ENCODE assay signal across 8 cellular contexts in genomic region chr3:123447749-123448502, GRCh38. TPM values are rescaled to one million over a fixed set of nuclear protein-coding genes. Genes with fewer than 3 reads are reported as not detected.
DNase-seq lines count a peak whose midpoint lies in the region; ATAC-seq and TF ChIP-seq lines count a peak whose summit lies in the region.

No MANE protein-coding gene starts in this region.

- H3K4me1 ChIP-seq in Peyer's patch: peaks cover 0 to 25% (median 7%) of the 10 kb centered on the region in 4 donors
- H3K4me1 ChIP-seq in mammary epithelial cell (ENCODE audit: insufficient read depth, low read length): peaks cover 8% of the 10 kb centered on the region

- H4K20me1 ChIP-seq in mammary epithelial cell (ENCODE audit: insufficient read depth, low read length): peaks cover 2% of the 10 kb centered on the region

- H3K36me3 ChIP-seq in Peyer's patch (no peaks in the 10 kb centered on the region), mammary epithelial cell (ENCODE audit: insufficient read depth, low read length) (no peaks in the 10 kb centered on the region)

- H3K4me3 Mint-ChIP-seq in memory B cell: peak overlapping the region; percentile 75
- peak overlapping the region; percentile 35 to 38 for H3K4me3 Mint-ChIP-seq in stimulated activated naive CD8-positive, alpha-beta T cell treated with anti-CD3 and anti-CD28 coated beads, Interleukin-15, amount 100 ng/mL, for 72 hours

- no peaks in the 10 kb centered on the region for H3K36me3 Mint-ChIP-seq in memory B cell

- TF ChIP-seq CTCF in Peyer's patch (IDR thresholded peaks at IDR 0.05): peak in 3 of 6 experiments; percentile 23 to 39 (median 29)
- peak in 1 of 2 donors; percentile 31 for TF ChIP-seq CTCF in mammary epithelial cell (conservative IDR thresholded peaks at IDR 0.05 in 1 of 2, IDR thresholded peaks at IDR 0.05 in 1 of 2; ENCODE audit: extremely low read depth in 1 of 2, insufficient read depth in 1 of 2, low read depth in 1 of 2, low read length in 2 of 2)

- H3K4me2 ChIP-seq in mammary epithelial cell (ENCODE audit: insufficient read depth, low read depth, low read length): peak overlapping the region; percentile 88

- dilution Hi-C loops in mammary epithelial cell (cut with HindIII; ENCODE audit: low sequenced_read_pairs): no loop called here

- peak overlapping the region; percentile 69 for H2AFZ ChIP-seq in mammary epithelial cell (ENCODE audit: low read depth, low read length)

- H3K9me3 ChIP-seq in Peyer's patch (no peaks in the 10 kb centered on the region), mammary epithelial cell (replicated peaks; ENCODE audit: insufficient read depth, low read length) (no peaks in the 10 kb centered on the region)

- H3K27me3 Mint-ChIP-seq in memory B cell: peaks cover 32% of the 10 kb centered on the region
- peaks cover 67% of the 10 kb centered on the region for H3K27me3 Mint-ChIP-seq in stimulated activated naive CD8-positive, alpha-beta T cell treated with anti-CD3 and anti-CD28 coated beads, Interleukin-15, amount 100 ng/mL, for 72 hours

- CTCF ChIA-PET in mammary epithelial cell (lab: Charles Lee; ENCODE audit: low non-redundant PET): no interaction called here

- no peak overlapping the region for H3K9ac ChIP-seq in mammary epithelial cell (ENCODE audit: insufficient read depth, low read length)

- no peak overlapping the region for H3K27ac Mint-ChIP-seq in memory B cell
- H3K27ac Mint-ChIP-seq in stimulated activated naive CD8-positive, alpha-beta T cell treated with anti-CD3 and anti-CD28 coated beads, Interleukin-15, amount 100 ng/mL, for 72 hours: no peak overlapping the region

- H3K9me3 Mint-ChIP-seq in memory B cell: no peaks in the 10 kb centered on the region
- H3K9me3 Mint-ChIP-seq in stimulated activated naive CD8-positive, alpha-beta T cell treated with anti-CD3 and anti-CD28 coated beads, Interleukin-15, amount 100 ng/mL, for 72 hours: no peaks in the 10 kb centered on the region

- DNase-seq in DMS114 treated with DMSO at 0.1 percent for 48 hours (lab: John Stamatoyannopoulos, UW; ENCODE audit: unreplicated experiment): peak; percentile 15
- peak in 1 of 3 donors; percentile 64 for DNase-seq in Peyer's patch
- no peak for DNase-seq in mammary epithelial cell
- peak; percentile 39 to 43 for DNase-seq in memory B cell (ENCODE audit: low spot score in 2 of 2)
- peak; percentile 39 to 65 for DNase-seq in stimulated activated naive CD8-positive, alpha-beta T cell treated with anti-CD3 and anti-CD28 coated beads, Interleukin-15, amount 100 ng/mL, for 72 hours
- no peak for DNase-seq in HT-29 (ENCODE audit: low spot score)
- DNase-seq in EL: no peak

- ATAC-seq in memory B cell (ENCODE audit: low read depth) (peak; percentile 65), GM19452 (IDR thresholded peaks at IDR 0.05; ENCODE audit: unreplicated experiment) (no peak)
- peak; percentile 54 for ATAC-seq in stimulated activated naive CD8-positive, alpha-beta T cell treated with anti-CD3 and anti-CD28 coated beads, Interleukin-15, amount 100 ng/mL, for 72 hours

- BruUV-seq in mammary epithelial cell (replicated peaks; lab: Mats Ljungman, UMichigan): no TSS peak

- in situ Hi-C loops in mammary epithelial cell (cut with MboI; ENCODE audit: low sequenced_read_pairs in 2 of 2): no loop called here

- H3K79me2 ChIP-seq in mammary epithelial cell (ENCODE audit: insufficient read depth, low read length): no peaks in the 10 kb centered on the region

- H3K27me3 ChIP-seq in Peyer's patch (peaks cover 0 to 6% of the 10 kb centered on the region in 2 donors), mammary epithelial cell (ENCODE audit: insufficient read depth, low read length) (peaks cover 29% of the 10 kb centered on the region)

- WGBS in mammary epithelial cell (ENCODE audit: low coverage, missing lambda C conversion rate): 0% methylated on average over 9 of the region's 106 CpGs

- intact Hi-C loops in mammary epithelial cell (cut with micrococcal nuclease): loop anchor here (2.0 to 5.0 kb wide), 2 partner anchors 39 to 111 kb away; no protein-coding TSS in a partner anchor

- H3K4me3 ChIP-seq in Peyer's patch (peak overlapping the region; percentile 37 to 64 (median 53)), mammary epithelial cell (replicated peaks in 1 of 3; ENCODE audit: insufficient read depth in 1 of 3, low read depth in 2 of 3, low read length in 3 of 3) (peak overlapping the region in 1 of 3 experiments; percentile 28)

- H3K27ac ChIP-seq in Peyer's patch: peak overlapping the region; percentile 16 to 87 (median 72)
- no peak overlapping the region for H3K27ac ChIP-seq in mammary epithelial cell (ENCODE audit: insufficient read depth, low read depth, low read length)

- no peak for TF ChIP-seq POLR2A in Peyer's patch (IDR thresholded peaks at IDR 0.05)

- H3K4me1 Mint-ChIP-seq in memory B cell: no peaks in the 10 kb centered on the region
- H3K4me1 Mint-ChIP-seq in stimulated activated naive CD8-positive, alpha-beta T cell treated with anti-CD3 and anti-CD28 coated beads, Interleukin-15, amount 100 ng/mL, for 72 hours: peaks cover 10% of the 10 kb centered on the region

RNA-seq across cellular contexts. Expression of gene ADCY5, which starts 1.0 kb away (rescaled TPM):
- 10 to 100 TPM in 2 of 4 donors, 1 to 10 TPM in 2; 3.5 to 44.6 (median 14.5) TPM for total RNA-seq in Peyer's patch
- under 1 TPM in 1 of 2 donors, not detected in 1; 0.67 TPM for total RNA-seq in mammary epithelial cell
- 0.06 TPM for polyA plus RNA-seq in mammary epithelial cell
- polyA minus RNA-seq in mammary epithelial cell: not detected
- total RNA-seq in HT-29 (2014; rRNA removed; shearing (Covaris generic)): 1.2 and 1.6 TPM in 2 replicates

Comparison
In these comparisons a context has a peak if more than half of its experiments do, and no peak if none do; other contexts are left out.
1. DNase-seq: peak in DMS114 treated with DMSO at 0.1 percent for 48 hours (single experiment), memory B cell (2 of 2) and stimulated activated naive CD8-positive, alpha-beta T cell treated with anti-CD3 and anti-CD28 coated beads, Interleukin-15, amount 100 ng/mL, for 72 hours (2 of 2); none in mammary epithelial cell (single experiment), HT-29 (single experiment) and EL (single experiment).